14 cellular contexts compared by ENCODE assay signal in the genomic region with DNA sequence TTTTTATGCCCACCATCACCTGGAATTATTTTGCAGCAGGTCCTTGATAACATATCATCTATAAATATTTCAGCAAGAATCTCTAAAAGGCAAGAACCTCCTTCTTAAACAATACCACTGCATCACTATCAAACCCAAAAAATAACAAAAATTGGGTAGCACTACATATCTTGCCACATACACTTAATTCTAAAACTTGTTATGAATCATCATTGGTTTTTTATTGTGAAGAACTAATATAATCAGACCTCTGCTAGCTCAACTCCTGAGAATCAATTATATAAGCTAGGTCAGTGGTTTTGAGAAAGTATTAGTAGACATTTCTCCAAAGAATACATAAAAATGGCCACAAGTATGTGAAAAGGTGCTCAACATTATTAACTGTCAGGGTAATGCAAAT.
"Had no signal": no experiment of that assay in that cellular context is flagged by ENCODE, and none has a peak within 500 bp of the region (broad histone marks: within the 10 kb centered on the region; RNA-seq: fewer than 3 reads in every experiment).

No MANE protein-coding gene starts in this region.

- H3K36me3 ChIP-seq: neutrophil had no signal

- H3K4me3 ChIP-seq: SK-N-MC, transverse colon had no signal

- H3K27ac ChIP-seq: neutrophil, SK-N-MC, transverse colon, VCaP had no signal

- H3K27ac Mint-ChIP-seq: brain, endodermal cell had no signal

- H3K9me3 ChIP-seq: neutrophil, transverse colon had no signal

- H3K4me3 Mint-ChIP-seq: brain, endodermal cell had no signal

- H3K27me3 Mint-ChIP-seq: brain had no signal

- FAIRE-seq: small intestine had no signal

- H3K4me1 ChIP-seq: transverse colon had no signal

- H3K4me1 Mint-ChIP-seq: endodermal cell had no signal

- DNase-seq: activated effector memory CD4-positive, alpha-beta T cell treated with Interleukin-2 at 50 U/mL for 16 hours; amygdala; cerebellar nuclear complex; endodermal cell; hippocampal formation; posterior cingulate gyrus; small intestine; substantia nigra; T-helper 1 cell; transverse colon had no signal

- H3K27me3 ChIP-seq: neutrophil, transverse colon had no signal
